In genomic region chr16:68343137-68343536, GRCh38 we compare ENCODE assay signal across 1 cellular context.
TF ChIP-seq lines count a peak whose summit lies in the region.

No MANE protein-coding gene starts in this region.

TF ChIP-seq in HEK293T, 16 proteins besides CTCF, POLR2A, EP300 and RAD21:
- TF ChIP-seq FOXM1 (IDR thresholded peaks at IDR 0.05; ENCODE audit: borderline replicate concordance), result no peak
- no peak for TF ChIP-seq HDGF (IDR thresholded peaks at IDR 0.05; ENCODE audit: borderline replicate concordance)
- no peak for TF ChIP-seq ZNF384 (IDR thresholded peaks at IDR 0.05)
- no peak for TF ChIP-seq CTBP1 (IDR thresholded peaks at IDR 0.05; ENCODE audit: borderline replicate concordance)
- no peak for TF ChIP-seq SUZ12 (IDR thresholded peaks at IDR 0.05)
- TF ChIP-seq L3MBTL2 (conservative IDR thresholded peaks at IDR 0.05), result no peak
- no peak for TF ChIP-seq NFRKB (IDR thresholded peaks at IDR 0.05)
- TF ChIP-seq BHLHE40 (IDR thresholded peaks at IDR 0.05; ENCODE audit: borderline replicate concordance), result no peak
- TF ChIP-seq FOXK2 (IDR thresholded peaks at IDR 0.05), result no peak
- TF ChIP-seq TARDBP (IDR thresholded peaks at IDR 0.05), result no peak
- no peak for TF ChIP-seq FOXA1 (IDR thresholded peaks at IDR 0.05)
- TF ChIP-seq ELF4 (IDR thresholded peaks at IDR 0.05), result no peak
- no peak for TF ChIP-seq LEF1 (IDR thresholded peaks at IDR 0.05; ENCODE audit: borderline replicate concordance)
TF ChIP-seq in HEK293T: peak in this region for 0.
